In genomic region chr12:97168804-97169203, GRCh38 we compare ENCODE assay signal across 22 cellular contexts.
DNase-seq lines count a peak whose midpoint lies in the region; TF ChIP-seq lines count a peak whose summit lies in the region.
"Had no signal": no experiment of that assay in that cellular context is flagged by ENCODE, and none has a peak within 500 bp of the region (broad histone marks: within the 10 kb centered on the region; RNA-seq: fewer than 3 reads in every experiment).

No MANE protein-coding gene starts in this region.

- no peaks in the 10 kb centered on the region for H3K36me3 Mint-ChIP-seq in Calu3 (ENCODE audit: insufficient read depth, unreplicated experiment)
- H3K36me3 Mint-ChIP-seq: activated naive CD4-positive, alpha-beta T cell treated with anti-CD3 and anti-CD28 coated beads, Interleukin-2, amount 50 U/mL, for 72 hours; CD4-positive, CD25-positive, alpha-beta regulatory T cell; memory B cell; naive thymus-derived CD8-positive, alpha-beta T cell; T-cell had no signal

- DNase-seq in NCI-H345 (lab: John Stamatoyannopoulos, UW) (peak; percentile 44), NCI-H345 treated with DMSO at 0.1 percent for 48 hours (lab: John Stamatoyannopoulos, UW; ENCODE audit: unreplicated experiment) (no peak), HT1080 (ENCODE audit: low read depth) (peak; percentile 69), kidney tubule cell (ENCODE audit: low spot score) (peak; percentile 12), Calu3 (no peak), esophagus squamous epithelium (lab: John Stamatoyannopoulos, UW) (no peak), adrenal gland (no peak)
- DNase-seq: activated CD8-positive, alpha-beta T cell treated with anti-CD3 and anti-CD28 coated beads, Interleukin-2, amount 10 ng/mL, durations not matched to agents 7 days and 5 days; activated T-cell treated with anti-CD3 and anti-CD28 coated beads, Interleukin-2, amount 50 U/mL, for 48 hours; CD4-positive, CD25-positive, alpha-beta regulatory T cell; HFFc6; Kasumi-1; kidney; naive thymus-derived CD8-positive, alpha-beta T cell; posterior cingulate gyrus; stomach; T-cell; upper lobe of left lung had no signal

- TF ChIP-seq POLR2A in esophagus squamous epithelium (IDR thresholded peaks at IDR 0.05) (no peak), adrenal gland (IDR thresholded peaks at IDR 0.05) (no peak)

- intact Hi-C loops in Calu3 (cut with micrococcal nuclease; ENCODE audit: unreplicated experiment), result no loop called here
- intact Hi-C loops in esophagus squamous epithelium (cut with DNase I), result no loop called here
- intact Hi-C loops in adrenal gland (cut with DNase I), result no loop called here

- H3K36me3 ChIP-seq in esophagus squamous epithelium, result no peaks in the 10 kb centered on the region
- H3K36me3 ChIP-seq in adrenal gland (replicated peaks in 1 of 2), result no peaks in the 10 kb centered on the region
- H3K36me3 ChIP-seq: stomach, upper lobe of left lung had no signal

- H3K4me1 Mint-ChIP-seq in Calu3 (ENCODE audit: low read depth, unreplicated experiment), result no peaks in the 10 kb centered on the region
- H3K4me1 Mint-ChIP-seq: CD4-positive, CD25-positive, alpha-beta regulatory T cell; naive thymus-derived CD8-positive, alpha-beta T cell; T-cell had no signal

- H3K27ac ChIP-seq in esophagus squamous epithelium, result no peak overlapping the region
- no peak overlapping the region for H3K27ac ChIP-seq in adrenal gland
- H3K27ac ChIP-seq: coronary artery, stomach, upper lobe of left lung had no signal

- H3K4me1 ChIP-seq in esophagus squamous epithelium (no peaks in the 10 kb centered on the region), adrenal gland (replicated peaks in 1 of 2) (no peaks in the 10 kb centered on the region)
- H3K4me1 ChIP-seq: stomach, upper lobe of left lung had no signal

- no peaks in the 10 kb centered on the region for H3K9me3 ChIP-seq in esophagus squamous epithelium
- H3K9me3 ChIP-seq in adrenal gland (replicated peaks in 1 of 3), result no peaks in the 10 kb centered on the region
- H3K9me3 ChIP-seq: stomach, upper lobe of left lung had no signal

- no TSS peak for BruUV-seq in Calu3 (replicated peaks; lab: Mats Ljungman, UMichigan)

- H3K27me3 Mint-ChIP-seq in Calu3 (ENCODE audit: unreplicated experiment), result peaks cover 7% of the 10 kb centered on the region

- 61 to 73% methylated on average over 4 of the region's 4 CpGs for WGBS in esophagus squamous epithelium, 2 donors
- WGBS in adrenal gland, 4 donors, result 66 to 79% (median 68%) methylated on average over 4 of the region's 4 CpGs

- H3K4me3 Mint-ChIP-seq in Calu3 (ENCODE audit: low read depth, unreplicated experiment), result no peak overlapping the region
- H3K4me3 Mint-ChIP-seq: activated CD8-positive, alpha-beta T cell treated with anti-CD3 and anti-CD28 coated beads, Interleukin-2, amount 10 ng/mL, durations not matched to agents 7 days and 5 days; CD4-positive, CD25-positive, alpha-beta regulatory T cell; HFFc6; memory B cell; naive thymus-derived CD8-positive, alpha-beta T cell; T-cell had no signal

- no peaks in the 10 kb centered on the region for H3K9me3 Mint-ChIP-seq in Calu3 (ENCODE audit: low read depth, unreplicated experiment)
- H3K9me3 Mint-ChIP-seq: activated naive CD4-positive, alpha-beta T cell treated with anti-CD3 and anti-CD28 coated beads, Interleukin-2, amount 50 U/mL, for 72 hours; memory B cell; naive thymus-derived CD8-positive, alpha-beta T cell; T-cell had no signal

- H3K27me3 ChIP-seq in esophagus squamous epithelium (no peaks in the 10 kb centered on the region), adrenal gland (no peaks in the 10 kb centered on the region)
- H3K27me3 ChIP-seq: stomach, upper lobe of left lung had no signal

- CTCF ChIA-PET in Calu3 (lab: Charles Lee), result no interaction called here

- H3K4me3 ChIP-seq in esophagus squamous epithelium (no peak overlapping the region), adrenal gland (no peak overlapping the region)
- H3K4me3 ChIP-seq: coronary artery, stomach, upper lobe of left lung had no signal

- H3K27ac Mint-ChIP-seq in Calu3 (ENCODE audit: unreplicated experiment), result no peak overlapping the region
- H3K27ac Mint-ChIP-seq: activated CD8-positive, alpha-beta T cell treated with anti-CD3 and anti-CD28 coated beads, Interleukin-2, amount 10 ng/mL, durations not matched to agents 7 days and 5 days; activated naive CD4-positive, alpha-beta T cell treated with anti-CD3 and anti-CD28 coated beads, Interleukin-2, amount 50 U/mL, for 72 hours; CD4-positive, CD25-positive, alpha-beta regulatory T cell; HFFc6; memory B cell; naive thymus-derived CD8-positive, alpha-beta T cell; T-cell had no signal

- TF ChIP-seq CTCF in Calu3 (IDR thresholded peaks at IDR 0.05; ENCODE audit: unreplicated experiment), result no peak
- no peak for TF ChIP-seq CTCF in esophagus squamous epithelium (IDR thresholded peaks at IDR 0.05)
- no peak for TF ChIP-seq CTCF in adrenal gland (IDR thresholded peaks at IDR 0.05)

TF ChIP-seq in PFSK-1, 5 proteins besides CTCF, POLR2A, EP300 and RAD21:
- peak; percentile 44 for TF ChIP-seq POLR2AphosphoS5 (IDR thresholded peaks at IDR 0.05; ENCODE audit: low read depth, low read length)
- TF ChIP-seq SIN3A (IDR thresholded peaks at IDR 0.05; ENCODE audit: borderline replicate concordance, insufficient read depth, low read length), result no peak
TF ChIP-seq in PFSK-1: peak in this region for 1.

Comparison
In these comparisons a context has a peak if more than half of its experiments do, and no peak if none do; other contexts are left out.
1. DNase-seq: peak in NCI-H345 (single experiment), HT1080 (single experiment) and kidney tubule cell (single experiment); none in NCI-H345 treated with DMSO at 0.1 percent for 48 hours (single experiment), Calu3 (single experiment), esophagus squamous epithelium (single experiment) and adrenal gland (0 of 7).